10 cellular contexts compared by ENCODE assay signal in genomic region chr2:65292095-65292378, GRCh38.
"Had no signal": no experiment of that assay in that cellular context is flagged by ENCODE, and none has a peak within 500 bp of the region (broad histone marks: within the 10 kb centered on the region; RNA-seq: fewer than 3 reads in every experiment).

No MANE protein-coding gene starts in this region.

- H3K27me3 ChIP-seq: pancreas had no signal

- DNase-seq: activated CD4-positive, alpha-beta T cell treated with anti-CD3 and anti-CD28 coated beads for 36 hours; activated CD4-positive, alpha-beta T cell treated with anti-CD3 and anti-CD28 coated beads, Interleukin-2, amount 50 U/mL, for 48 hours; activated gamma-delta T cell; effector CD8-positive, alpha-beta T cell; esophagus squamous epithelium; hippocampal formation; naive B cell; pancreas; stimulated activated naive B cell treated with anti-CD40 and anti-IgM and Interleukin-4, amounts not matched to agents 10 μg/mL and 1 μg/mL and 100 μg/mL, for 72 hours had no signal

- H3K4me1 ChIP-seq: pancreas had no signal

- H3K9me3 ChIP-seq: esophagus squamous epithelium, pancreas had no signal

- H3K4me3 ChIP-seq: esophagus squamous epithelium, pancreas had no signal

- H3K27ac ChIP-seq: esophagus squamous epithelium, pancreas had no signal

- ATAC-seq: activated CD4-positive, alpha-beta T cell treated with anti-CD3 and anti-CD28 coated beads for 36 hours; left lobe of liver; pancreas; stimulated activated naive B cell treated with anti-CD40 and anti-IgM and Interleukin-4, amounts not matched to agents 10 μg/mL and 1 μg/mL and 100 μg/mL, for 72 hours had no signal

- H3K36me3 ChIP-seq: esophagus squamous epithelium, pancreas had no signal
